ENCODE assay signal across 22 cellular contexts in genomic region chr11:16813141-16813540, GRCh38.
"Had no signal": no experiment of that assay in that cellular context is flagged by ENCODE, and none has a peak within 500 bp of the region (broad histone marks: within the 10 kb centered on the region; RNA-seq: fewer than 3 reads in every experiment).

No MANE protein-coding gene starts in this region.

- H3K27me3 Mint-ChIP-seq: activated CD4-positive, alpha-beta T cell treated with anti-CD3 and anti-CD28 coated beads, Interleukin-2, amount 10 ng/mL, durations not matched to agents 7 days and 5 days; activated CD8-positive, alpha-beta T cell treated with anti-CD3 and anti-CD28 coated beads for 36 hours; natural killer cell treated with Interleukin-12 subunit alpha and Interleukin-12 subunit beta and Interleukin-15 and Interleukin-18, amount 100 ng/mL, for 72 hours had no signal

- H3K9me3 ChIP-seq: left ventricle myocardium inferior, sigmoid colon had no signal

- H3K4me1 ChIP-seq: sigmoid colon had no signal

- H3K27ac ChIP-seq: cardiac muscle cell, sigmoid colon, WERI-Rb-1 had no signal

- H3K36me3 ChIP-seq: sigmoid colon had no signal

- H3K27ac Mint-ChIP-seq: activated CD4-positive, alpha-beta T cell treated with anti-CD3 and anti-CD28 coated beads, Interleukin-2, amount 10 ng/mL, durations not matched to agents 7 days and 5 days; activated CD8-positive, alpha-beta memory T cell treated with anti-CD3 and anti-CD28 coated beads, Interleukin-2, amount 10 ng/mL, durations not matched to agents 7 days and 5 days; activated CD8-positive, alpha-beta T cell treated with anti-CD3 and anti-CD28 coated beads for 36 hours; activated naive CD4-positive, alpha-beta T cell treated with anti-CD3 and anti-CD28 coated beads, Interleukin-2, amount 10 ng/mL, durations not matched to agents 7 days and 5 days; immature natural killer cell; natural killer cell treated with Interleukin-12 subunit alpha and Interleukin-12 subunit beta and Interleukin-15 and Interleukin-18, amount 100 ng/mL, for 72 hours; stimulated activated naive B cell treated with anti-CD40 and anti-IgM and Interleukin-4, amounts not matched to agents 10 μg/mL and 1 μg/mL and 100 μg/mL, for 72 hours had no signal

- DNase-seq: activated CD4-positive, alpha-beta T cell treated with anti-CD3 and anti-CD28 coated beads, Interleukin-2, amount 10 ng/mL, durations not matched to agents 7 days and 5 days; activated CD4-positive, CD25-positive, alpha-beta regulatory T cell treated with anti-CD3 and anti-CD28 coated beads, Interleukin-2, amount 50 U/mL, for 72 hours; activated CD8-positive, alpha-beta memory T cell treated with anti-CD3 and anti-CD28 coated beads, Interleukin-2, amount 10 ng/mL, durations not matched to agents 7 days and 5 days; activated CD8-positive, alpha-beta T cell treated with anti-CD3 and anti-CD28 coated beads for 36 hours; activated effector memory CD4-positive, alpha-beta T cell treated with anti-CD3 and anti-CD28 coated beads, Interleukin-2, amount 50 U/mL, for 16 hours; activated naive CD4-positive, alpha-beta T cell treated with anti-CD3 and anti-CD28 coated beads, Interleukin-2, amount 10 ng/mL, durations not matched to agents 7 days and 5 days; activated T-cell treated with anti-CD3 and anti-CD28 coated beads for 4 hours; effector CD4-positive, alpha-beta T cell; erythroblast; foreskin fibroblast; immature natural killer cell; left ventricle myocardium inferior; mammary epithelial cell; midbrain; stimulated activated CD4-positive, alpha-beta T cell treated with anti-CD3 and anti-CD28 coated beads, Interleukin-2, amount 100 ng/mL, for 48 hours; stimulated activated CD8-positive, alpha-beta memory T cell treated with anti-CD3 and anti-CD28 coated beads, Interleukin-4, amount 100 ng/mL, for 48 hours; stimulated activated naive B cell treated with anti-CD40 and anti-IgM and Interleukin-4, amounts not matched to agents 10 μg/mL and 1 μg/mL and 100 μg/mL, for 72 hours; WERI-Rb-1 had no signal

- H3K36me3 Mint-ChIP-seq: activated CD8-positive, alpha-beta memory T cell treated with anti-CD3 and anti-CD28 coated beads, Interleukin-2, amount 10 ng/mL, durations not matched to agents 7 days and 5 days; activated naive CD4-positive, alpha-beta T cell treated with anti-CD3 and anti-CD28 coated beads, Interleukin-2, amount 10 ng/mL, durations not matched to agents 7 days and 5 days; immature natural killer cell; natural killer cell treated with Interleukin-12 subunit alpha and Interleukin-12 subunit beta and Interleukin-15 and Interleukin-18, amount 100 ng/mL, for 72 hours had no signal

- H3K27me3 ChIP-seq: cardiac muscle cell, sigmoid colon had no signal

- H3K4me1 Mint-ChIP-seq: activated CD4-positive, alpha-beta T cell treated with anti-CD3 and anti-CD28 coated beads, Interleukin-2, amount 10 ng/mL, durations not matched to agents 7 days and 5 days; activated CD8-positive, alpha-beta memory T cell treated with anti-CD3 and anti-CD28 coated beads, Interleukin-2, amount 10 ng/mL, durations not matched to agents 7 days and 5 days; activated naive CD4-positive, alpha-beta T cell treated with anti-CD3 and anti-CD28 coated beads, Interleukin-2, amount 10 ng/mL, durations not matched to agents 7 days and 5 days; immature natural killer cell had no signal

- H3K4me3 ChIP-seq: cardiac muscle cell, left ventricle myocardium inferior, sigmoid colon, smooth muscle cell had no signal

- ATAC-seq: activated CD8-positive, alpha-beta memory T cell treated with anti-CD3 and anti-CD28 coated beads, Interleukin-2, amount 10 ng/mL, durations not matched to agents 7 days and 5 days; activated CD8-positive, alpha-beta T cell treated with anti-CD3 and anti-CD28 coated beads for 36 hours; natural killer cell treated with Interleukin-12 subunit alpha and Interleukin-12 subunit beta and Interleukin-15 and Interleukin-18, amount 100 ng/mL, for 72 hours; stimulated activated naive B cell treated with anti-CD40 and anti-IgM and Interleukin-4, amounts not matched to agents 10 μg/mL and 1 μg/mL and 100 μg/mL, for 72 hours had no signal

- H3K9me3 Mint-ChIP-seq: activated CD4-positive, alpha-beta T cell treated with anti-CD3 and anti-CD28 coated beads, Interleukin-2, amount 10 ng/mL, durations not matched to agents 7 days and 5 days; activated CD8-positive, alpha-beta T cell treated with anti-CD3 and anti-CD28 coated beads for 36 hours; activated naive CD4-positive, alpha-beta T cell treated with anti-CD3 and anti-CD28 coated beads, Interleukin-2, amount 10 ng/mL, durations not matched to agents 7 days and 5 days; immature natural killer cell; natural killer cell treated with Interleukin-12 subunit alpha and Interleukin-12 subunit beta and Interleukin-15 and Interleukin-18, amount 100 ng/mL, for 72 hours; stimulated activated naive B cell treated with anti-CD40 and anti-IgM and Interleukin-4, amounts not matched to agents 10 μg/mL and 1 μg/mL and 100 μg/mL, for 72 hours had no signal

- H3K4me3 Mint-ChIP-seq: activated CD4-positive, alpha-beta T cell treated with anti-CD3 and anti-CD28 coated beads, Interleukin-2, amount 10 ng/mL, durations not matched to agents 7 days and 5 days; activated CD8-positive, alpha-beta memory T cell treated with anti-CD3 and anti-CD28 coated beads, Interleukin-2, amount 10 ng/mL, durations not matched to agents 7 days and 5 days; activated CD8-positive, alpha-beta T cell treated with anti-CD3 and anti-CD28 coated beads for 36 hours; activated naive CD4-positive, alpha-beta T cell treated with anti-CD3 and anti-CD28 coated beads, Interleukin-2, amount 10 ng/mL, durations not matched to agents 7 days and 5 days; immature natural killer cell; natural killer cell treated with Interleukin-12 subunit alpha and Interleukin-12 subunit beta and Interleukin-15 and Interleukin-18, amount 100 ng/mL, for 72 hours; stimulated activated naive B cell treated with anti-CD40 and anti-IgM and Interleukin-4, amounts not matched to agents 10 μg/mL and 1 μg/mL and 100 μg/mL, for 72 hours had no signal
